ENCODE assay signal across 1 cellular context in genomic region chr18:62450546-62451395, GRCh38.
TF ChIP-seq lines count a peak whose summit lies in the region.

No MANE protein-coding gene starts in this region.

TF ChIP-seq in K562, 482 proteins besides CTCF, POLR2A, EP300 and RAD21 (continued from another document and continues in another):
- TF ChIP-seq CEBPZ (IDR thresholded peaks at IDR 0.05; ENCODE audit: borderline replicate concordance, low read depth, low read length): no peak
- TF ChIP-seq ZNF584 (CRISPR knock-in tag; IDR thresholded peaks at IDR 0.05; ENCODE audit: low read depth): 0 out of 2 replicates have a peak, but pooled peaks have one; percentile 6
- 0 out of 2 replicates have a peak, but pooled peaks have one; percentile 42 for TF ChIP-seq GATAD2A (IDR thresholded peaks at IDR 0.05)
- TF ChIP-seq NFIC (IDR thresholded peaks at IDR 0.05): peak; percentile 68
- no peak for TF ChIP-seq CBX1 (IDR thresholded peaks at IDR 0.05; ENCODE audit: low read depth)
- peak; percentile 83 for TF ChIP-seq TEAD4 (IDR thresholded peaks at IDR 0.05; ENCODE audit: low read length)
- TF ChIP-seq TEAD4 (CRISPR knock-in tag; IDR thresholded peaks at IDR 0.05; ENCODE audit: borderline replicate concordance): no peak
- TF ChIP-seq CBFA2T2 (conservative IDR thresholded peaks at IDR 0.05): peak; percentile 87
- no peak for TF ChIP-seq ZNF12 (CRISPR knock-in tag; IDR thresholded peaks at IDR 0.05)
- TF ChIP-seq ZNF644 (tag; IDR thresholded peaks at IDR 0.05; ENCODE audit: low read depth): no peak
- 0 out of 4 replicates have a peak, but pooled peaks of 1 of the 2 experiments have one; percentile 30 for TF ChIP-seq ZNF318 (IDR thresholded peaks at IDR 0.05; ENCODE audit: borderline replicate concordance in 1 of 2, low read depth in 1 of 2)
- no peak for TF ChIP-seq HMGN3 (IDR thresholded peaks at IDR 0.05; ENCODE audit: borderline replicate concordance, extremely low read depth, insufficient read length, low read depth, low read length)
- TF ChIP-seq ZNF316 (IDR thresholded peaks at IDR 0.05): peak; percentile 92
- no peak for TF ChIP-seq GTF2E2 (tag; IDR thresholded peaks at IDR 0.05)
- peak; percentile 99 for TF ChIP-seq HMBOX1 (IDR thresholded peaks at IDR 0.05)
- 0 out of 2 replicates have a peak, but pooled peaks have one; percentile 33 for TF ChIP-seq SMARCA5 (IDR thresholded peaks at IDR 0.05)
- peak; percentile 47; the same call in 1 of the 2 replicates for TF ChIP-seq ZNF592 (IDR thresholded peaks at IDR 0.05)
- TF ChIP-seq THAP7 (CRISPR knock-in tag; IDR thresholded peaks at IDR 0.05): no peak
- no peak for TF ChIP-seq CREB5 (CRISPR knock-in tag; IDR thresholded peaks at IDR 0.05)
- no peak for TF ChIP-seq ZHX1 (conservative IDR thresholded peaks at IDR 0.05; ENCODE audit: low read length)
- TF ChIP-seq ZFP36 (IDR thresholded peaks at IDR 0.05; ENCODE audit: low read depth, low read length, partially characterized antibody): peak; percentile 70
- peak; percentile 58 for TF ChIP-seq CREM (IDR thresholded peaks at IDR 0.05; ENCODE audit: low read depth)
- TF ChIP-seq ZNF395 (CRISPR knock-in tag; IDR thresholded peaks at IDR 0.05): no peak; the same call in 1 of the 2 replicates
- peak; percentile 56 for TF ChIP-seq DACH1 (IDR thresholded peaks at IDR 0.05; ENCODE audit: partially characterized antibody)
- TF ChIP-seq THAP12 (CRISPR knock-in tag; IDR thresholded peaks at IDR 0.05): no peak
